In genomic region chr7:2526659-2527504, GRCh38 we compare ENCODE assay signal across 17 cellular contexts. TPM values are rescaled to one million over a fixed set of nuclear protein-coding genes. Genes with fewer than 3 reads are reported as not detected.
DNase-seq lines count a peak whose midpoint lies in the region; ATAC-seq, FAIRE-seq and TF ChIP-seq lines count a peak whose summit lies in the region.
"Had no signal": no experiment of that assay in that cellular context is flagged by ENCODE, and none has a peak within 500 bp of the region (broad histone marks: within the 10 kb centered on the region; RNA-seq: fewer than 3 reads in every experiment).

No MANE protein-coding gene starts in this region.

- no peak overlapping the region for H3K4me3 ChIP-seq in PC-9
- no peak overlapping the region for H3K4me3 ChIP-seq in kidney (ENCODE audit: low read length in 2 of 2)
- H3K4me3 ChIP-seq in foreskin fibroblast (ENCODE audit: low read depth in 1 of 2, low read length in 2 of 2), result no peak overlapping the region
- H3K4me3 ChIP-seq: SJSA1 had no signal

- H3K27ac Mint-ChIP-seq in activated CD4-positive, alpha-beta T cell treated with anti-CD3 and anti-CD28 coated beads, Interleukin-2, amount 10 ng/mL, durations not matched to agents 24 days and 14 days, result peak overlapping the region; percentile 81
- H3K27ac Mint-ChIP-seq in stimulated activated naive B cell treated with anti-CD40 and anti-IgM and Interleukin-4, amounts not matched to agents 10 μg/mL and 1 μg/mL and 100 μg/mL, for 72 hours, result peak overlapping the region; percentile 76

- no peak overlapping the region for H3K9ac ChIP-seq in kidney (ENCODE audit: low read length in 2 of 2)

- no peaks in the 10 kb centered on the region for H3K27me3 Mint-ChIP-seq in activated CD4-positive, alpha-beta T cell treated with anti-CD3 and anti-CD28 coated beads, Interleukin-2, amount 10 ng/mL, durations not matched to agents 24 days and 14 days
- H3K27me3 Mint-ChIP-seq in stimulated activated naive B cell treated with anti-CD40 and anti-IgM and Interleukin-4, amounts not matched to agents 10 μg/mL and 1 μg/mL and 100 μg/mL, for 72 hours, result no peaks in the 10 kb centered on the region

- FAIRE-seq in kidney (lab: Jason Lieb, UNC), result no peak

- CTCF ChIA-PET in PC-9 (lab: Charles Lee), result interaction anchor here (0.5 to 0.7 kb wide), 2 partner anchors 17 to 39 kb away, joined by 3 read pairs; no protein-coding TSS in a partner anchor

- H3F3A ChIP-seq in PC-9 (ENCODE audit: insufficient read depth, low read depth), result peaks cover 65% of the 10 kb centered on the region

- H3K4me3 Mint-ChIP-seq in activated CD4-positive, alpha-beta T cell treated with anti-CD3 and anti-CD28 coated beads, Interleukin-2, amount 10 ng/mL, durations not matched to agents 24 days and 14 days, result no peak overlapping the region
- no peak overlapping the region for H3K4me3 Mint-ChIP-seq in stimulated activated naive B cell treated with anti-CD40 and anti-IgM and Interleukin-4, amounts not matched to agents 10 μg/mL and 1 μg/mL and 100 μg/mL, for 72 hours
- H3K4me3 Mint-ChIP-seq: activated naive CD4-positive, alpha-beta T cell treated with anti-CD3 and anti-CD28 coated beads for 36 hours had no signal

- TF ChIP-seq CTCF in PC-9 (conservative IDR thresholded peaks at IDR 0.05), result no peak
- TF ChIP-seq CTCF in kidney (IDR thresholded peaks at IDR 0.05; ENCODE audit: borderline replicate concordance, extremely low read depth, insufficient read depth), result no peak
- no peak for TF ChIP-seq CTCF in foreskin fibroblast (IDR thresholded peaks at IDR 0.05; ENCODE audit: low read depth, low read length)

- ATAC-seq in stimulated activated naive B cell treated with anti-CD40 and anti-IgM and Interleukin-4, amounts not matched to agents 10 μg/mL and 1 μg/mL and 100 μg/mL, for 72 hours (replicated peaks), result no peak
- ATAC-seq in HG02571 (IDR thresholded peaks at IDR 0.05; ENCODE audit: unreplicated experiment), result no peak

- no peaks in the 10 kb centered on the region for H3K9me2 ChIP-seq in PC-9 (ENCODE audit: insufficient read depth)

- intact Hi-C loops in activated CD4-positive, alpha-beta T cell treated with anti-CD3 and anti-CD28 coated beads, Interleukin-2, amount 10 ng/mL, durations not matched to agents 24 days and 14 days (cut with micrococcal nuclease), result no loop called here
- intact Hi-C loops in PC-9 (cut with micrococcal nuclease; ENCODE audit: unreplicated experiment) (loop anchor here (10.0 kb wide), 2 partner anchors 302 to 992 kb away; partner anchors contain the start of gene MAFK), kidney (cut with DNase I) (no loop called here)

- no peaks in the 10 kb centered on the region for H3K36me3 ChIP-seq in PC-9 (ENCODE audit: low read depth)
- H3K36me3 ChIP-seq in kidney (ENCODE audit: control insufficient read depth in 1 of 2, insufficient read depth in 2 of 2, low read length in 2 of 2), result peaks cover 0 to 4% of the 10 kb centered on the region in 2 donors
- H3K36me3 ChIP-seq: SJSA1 had no signal

- no peaks in the 10 kb centered on the region for H3K9me3 ChIP-seq in PC-9 (ENCODE audit: insufficient read depth, low read depth)
- no peaks in the 10 kb centered on the region for H3K9me3 ChIP-seq in kidney (ENCODE audit: control insufficient read depth in 1 of 2, low read length in 2 of 2)
- H3K9me3 ChIP-seq: SJSA1 had no signal

- H4K20me1 ChIP-seq in PC-9 (ENCODE audit: insufficient read depth), result no peaks in the 10 kb centered on the region

- H3K79me2 ChIP-seq in PC-9 (ENCODE audit: low read depth), result peaks cover 2% of the 10 kb centered on the region; the same call in 1 of the 2 replicates

- BruUV-seq in PC-9 (replicated peaks; lab: Mats Ljungman, UMichigan), result no TSS peak

- POLR2A ChIA-PET in PC-9 (lab: Charles Lee; ENCODE audit: unreplicated experiment), result interaction anchor here (0.5 to 0.8 kb wide), 2 partner anchors 93 to 1017 kb away, joined by 3 to 5 read pairs; no protein-coding TSS in a partner anchor

- H3K4me2 ChIP-seq in PC-9, result peak overlapping the region; percentile 74; the same call in 1 of the 2 replicates

- no peaks in the 10 kb centered on the region for H3K9me3 Mint-ChIP-seq in activated CD4-positive, alpha-beta T cell treated with anti-CD3 and anti-CD28 coated beads, Interleukin-2, amount 10 ng/mL, durations not matched to agents 24 days and 14 days
- no peaks in the 10 kb centered on the region for H3K9me3 Mint-ChIP-seq in stimulated activated naive B cell treated with anti-CD40 and anti-IgM and Interleukin-4, amounts not matched to agents 10 μg/mL and 1 μg/mL and 100 μg/mL, for 72 hours
- H3K9me3 Mint-ChIP-seq: activated naive CD4-positive, alpha-beta T cell treated with anti-CD3 and anti-CD28 coated beads for 36 hours had no signal

- peaks cover 55% of the 10 kb centered on the region for H3K4me1 Mint-ChIP-seq in activated CD4-positive, alpha-beta T cell treated with anti-CD3 and anti-CD28 coated beads, Interleukin-2, amount 10 ng/mL, durations not matched to agents 24 days and 14 days
- peaks cover 72 to 96% of the 10 kb centered on the region in 2 donors for H3K4me1 Mint-ChIP-seq in stimulated activated naive B cell treated with anti-CD40 and anti-IgM and Interleukin-4, amounts not matched to agents 10 μg/mL and 1 μg/mL and 100 μg/mL, for 72 hours

- no peaks in the 10 kb centered on the region for H3K27me3 ChIP-seq in PC-9 (ENCODE audit: insufficient read depth, low read depth)
- H3K27me3 ChIP-seq: SJSA1 had no signal

- H2AFZ ChIP-seq in PC-9, result no peak overlapping the region

- H3K27ac ChIP-seq in PC-9, result no peak overlapping the region
- no peak overlapping the region for H3K27ac ChIP-seq in kidney (ENCODE audit: low read depth in 2 of 2, low read length in 2 of 2)
- H3K27ac ChIP-seq: SJSA1 had no signal

- H3K4me1 ChIP-seq in PC-9 (replicated peaks; ENCODE audit: insufficient read depth), result peaks cover 92% of the 10 kb centered on the region
- H3K4me1 ChIP-seq in kidney (ENCODE audit: control insufficient read depth in 1 of 2, insufficient read depth in 1 of 2, low read depth in 1 of 2, low read length in 2 of 2), result peaks cover 0 to 22% of the 10 kb centered on the region in 2 donors

- DNase-seq in activated CD4-positive, alpha-beta T cell treated with anti-CD3 and anti-CD28 coated beads, Interleukin-2, amount 10 ng/mL, durations not matched to agents 24 days and 14 days, result no peak
- no peak for DNase-seq in activated CD4-positive, alpha-beta T cell treated with anti-CD3 and anti-CD28 coated beads, Interleukin-2, amount 50 U/mL, for 48 hours
- DNase-seq in PC-9 (no peak), kidney (peak; percentile 72), foreskin fibroblast (no peak), globus pallidus (ENCODE audit: low spot score) (no peak)
- DNase-seq in stimulated activated naive B cell treated with anti-CD40 and anti-IgM and Interleukin-4, amounts not matched to agents 10 μg/mL and 1 μg/mL and 100 μg/mL, for 72 hours, result no peak
- DNase-seq: activated CD4-positive, alpha-beta T cell treated with anti-CD3 and anti-CD28 coated beads for 1 hour; dorsolateral prefrontal cortex; foreskin melanocyte; NCI-H446; substantia nigra had no signal

- H3K36me3 Mint-ChIP-seq in activated CD4-positive, alpha-beta T cell treated with anti-CD3 and anti-CD28 coated beads, Interleukin-2, amount 10 ng/mL, durations not matched to agents 24 days and 14 days (ENCODE audit: low read depth), result peaks cover 25% of the 10 kb centered on the region
- peaks cover 13 to 24% of the 10 kb centered on the region in 2 donors for H3K36me3 Mint-ChIP-seq in stimulated activated naive B cell treated with anti-CD40 and anti-IgM and Interleukin-4, amounts not matched to agents 10 μg/mL and 1 μg/mL and 100 μg/mL, for 72 hours

RNA-seq across cellular contexts. Expression of gene LFNG, which starts 7.3 kb away (rescaled TPM):
- 33.9 and 34.2 TPM in 2 replicates for total RNA-seq in activated CD4-positive, alpha-beta T cell treated with anti-CD3 and anti-CD28 coated beads, Interleukin-2, amount 10 ng/mL, durations not matched to agents 24 days and 14 days
- total RNA-seq in PC-9 (2021) (21.3 and 24.7 TPM in 2 replicates), kidney (18.4 TPM)
- polyA plus RNA-seq in kidney (ENCODE audit: insufficient read depth, low read depth, low replicate concordance), result 5.0 TPM

RNA-seq across cellular contexts. Expression of gene BRAT1, which starts 28.4 kb away (rescaled TPM):
- 39.5 and 40.9 TPM in 2 replicates for total RNA-seq in activated CD4-positive, alpha-beta T cell treated with anti-CD3 and anti-CD28 coated beads, Interleukin-2, amount 10 ng/mL, durations not matched to agents 24 days and 14 days
- 53.9 and 57.7 TPM in 2 replicates for total RNA-seq in PC-9 (2021)
- 23.7 TPM for total RNA-seq in kidney
- polyA plus RNA-seq in kidney (ENCODE audit: insufficient read depth, low read depth, low replicate concordance), result 18.7 TPM

RNA-seq across cellular contexts. Expression of gene IQCE, which starts 31.9 kb away (rescaled TPM):
- total RNA-seq in activated CD4-positive, alpha-beta T cell treated with anti-CD3 and anti-CD28 coated beads, Interleukin-2, amount 10 ng/mL, durations not matched to agents 24 days and 14 days, result 11.7 and 12.3 TPM in 2 replicates
- total RNA-seq in PC-9 (2021), result 28.3 and 35.8 TPM in 2 replicates
- total RNA-seq in kidney, result 27.8 TPM
- polyA plus RNA-seq in kidney (ENCODE audit: insufficient read depth, low read depth, low replicate concordance), result 6.1 TPM

RNA-seq across cellular contexts. Expression of gene GRIFIN, which starts 50.7 kb away (rescaled TPM):
- not detected in 2 replicates for total RNA-seq in activated CD4-positive, alpha-beta T cell treated with anti-CD3 and anti-CD28 coated beads, Interleukin-2, amount 10 ng/mL, durations not matched to agents 24 days and 14 days
- total RNA-seq in PC-9 (2021) (not detected in 2 replicates), kidney (not detected)
- not detected for polyA plus RNA-seq in kidney (ENCODE audit: insufficient read depth, low read depth, low replicate concordance)
- total RNA-seq: activated naive CD4-positive, alpha-beta T cell treated with anti-CD3 and anti-CD28 coated beads for 36 hours; dorsolateral prefrontal cortex; osteoblast; SJSA1 had no signal
- polyA plus RNA-seq: AG04450 had no signal
